In the genomic region with DNA sequence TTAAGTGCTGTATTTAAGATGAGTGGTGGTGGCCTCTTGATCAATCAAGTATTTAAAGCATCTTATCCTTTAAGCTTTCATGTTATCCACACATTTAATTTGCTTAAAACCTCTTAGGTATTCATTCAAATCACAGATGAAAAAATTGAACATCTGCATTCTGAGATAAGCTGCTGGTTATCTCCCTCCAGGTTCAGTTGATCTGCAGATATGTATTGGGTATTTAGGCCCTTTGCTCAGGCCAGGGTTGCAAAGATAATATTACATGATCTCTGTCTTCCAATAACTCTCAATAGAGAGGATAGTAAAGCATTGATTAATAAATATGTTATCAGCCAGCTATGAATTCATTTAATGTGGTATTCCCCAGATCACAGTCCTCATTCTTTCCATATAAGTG, we compare ENCODE assay signal across 34 cellular contexts.
"Had no signal": no experiment of that assay in that cellular context is flagged by ENCODE, and none has a peak within 500 bp of the region (broad histone marks: within the 10 kb centered on the region; RNA-seq: fewer than 3 reads in every experiment).

No MANE protein-coding gene starts in this region.

- H3K4me2 ChIP-seq: KMS-11 had no signal

- H3K27me3 ChIP-seq: MG63 had no signal

- H3K27ac ChIP-seq: KMS-11 had no signal

- DNase-seq: Karpas-422, Kasumi-1, MG63, MM.1S, MV-4-11, NCI-H1048, NCI-H1092, NCI-H1092 treated with DMSO at 0.1 percent for 48 hours, NCI-H1105, NCI-H1105 treated with DMSO at 0.1 percent for 48 hours, NCI-H1417, NCI-H1417 treated with DMSO at 0.1 percent for 48 hours, NCI-H1436, NCI-H1436 treated with DMSO at 0.1 percent for 48 hours, NCI-H146, NCI-H1694, NCI-H1694 treated with DMSO at 0.1 percent for 48 hours, NCI-H187, NCI-H187 treated with DMSO at 0.1 percent for 48 hours, NCI-H1930, NCI-H2029, NCI-H2029 treated with DMSO at 0.1 percent for 48 hours, NCI-H2081, NCI-H2081 treated with DMSO at 0.1 percent for 48 hours, NCI-H2107, NCI-H2171, NCI-H2171 treated with DMSO at 0.1 percent for 48 hours, NCI-H2227 treated with DMSO at 0.1 percent for 48 hours, NCI-H226, NCI-H345, NCI-H446, NCI-H446 treated with DMSO at 0.1 percent for 48 hours, NCI-H510A had no signal

- H3K9ac ChIP-seq: KMS-11 had no signal

- H3K9me3 ChIP-seq: MG63 had no signal

- H3K4me3 ChIP-seq: MG63 had no signal

- H3K36me3 ChIP-seq: MG63 had no signal
